Comparison of ENCODE assay signal across 26 cellular contexts in the genomic region with DNA sequence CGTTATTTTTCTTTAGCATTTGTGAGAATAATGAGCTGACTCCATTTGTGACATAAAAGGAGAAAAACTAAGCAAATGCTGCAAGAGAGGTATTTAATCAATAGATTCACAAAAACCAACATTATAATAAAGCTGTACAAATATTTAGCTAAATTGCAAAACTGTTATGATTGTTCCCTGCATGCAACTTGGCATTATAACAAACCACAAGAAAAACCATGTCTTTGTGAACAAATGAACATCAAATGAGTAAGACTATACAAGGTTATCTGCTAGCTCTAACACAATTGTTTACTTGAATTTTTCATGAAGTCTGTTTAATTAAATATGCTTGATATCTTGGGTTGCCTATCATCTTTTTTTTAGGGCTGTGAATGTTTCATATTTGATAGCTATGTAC. TPM values are rescaled to one million over a fixed set of nuclear protein-coding genes. Genes with fewer than 3 reads are reported as not detected.
"Had no signal": no experiment of that assay in that cellular context is flagged by ENCODE, and none has a peak within 500 bp of the region (broad histone marks: within the 10 kb centered on the region; RNA-seq: fewer than 3 reads in every experiment).

No MANE protein-coding gene starts in this region.

- H3K27ac ChIP-seq: brain microvascular endothelial cell, Peyer's patch, SJSA1 had no signal

- H3K9me3 ChIP-seq: Peyer's patch, SJSA1 had no signal

- H3K36me3 ChIP-seq: brain microvascular endothelial cell, Peyer's patch, SJSA1 had no signal

- DNase-seq: activated CD4-positive, alpha-beta T cell treated with anti-CD3 and anti-CD28 coated beads for 48 hours; activated CD4-positive, alpha-beta T cell treated with anti-CD3 and anti-CD28 coated beads, Interleukin-2, amount 50 U/mL, for 4 hours; activated CD4-positive, CD25-positive, alpha-beta regulatory T cell treated with anti-CD3 and anti-CD28 coated beads, Interleukin-2, amount 50 U/mL, for 72 hours; activated CD8-positive, alpha-beta memory T cell treated with anti-CD3 and anti-CD28 coated beads, Interleukin-2, amount 50 U/mL, for 48 hours; activated CD8-positive, alpha-beta T cell treated with anti-CD3 and anti-CD28 coated beads, Interleukin-2, amount 10 ng/mL, durations not matched to agents 7 days and 5 days; activated gamma-delta T cell; activated naive CD4-positive, alpha-beta T cell treated with anti-CD3 and anti-CD28 coated beads, Interleukin-2, amount 10 ng/mL, durations not matched to agents 7 days and 5 days; activated naive CD8-positive, alpha-beta T cell treated with anti-CD3 and anti-CD28 coated beads for 36 hours; activated T-cell treated with anti-CD3 and anti-CD28 coated beads, Interleukin-2, amount 50 U/mL, for 24 hours; anterior cingulate cortex; brain microvascular endothelial cell; cerebellar nuclear complex; NCI-H1048; NCI-H1694; NCI-H2029; NCI-H2107; NCI-H2171 treated with DMSO at 0.1 percent for 48 hours; NCI-H226; NCI-H526; NCI-H774; OCI-M1; Peyer's patch; SHP77; T-helper 17 cell; T-helper 9 cell had no signal

- H3K4me1 ChIP-seq: Peyer's patch, SJSA1 had no signal

- H3K4me3 ChIP-seq: Peyer's patch, SJSA1 had no signal

- H3K27me3 ChIP-seq: brain microvascular endothelial cell, Peyer's patch, SJSA1 had no signal

RNA-seq across cellular contexts. Expression of a gene that starts 50.8 kb away (rescaled TPM):
- total RNA-seq: activated CD8-positive, alpha-beta T cell treated with anti-CD3 and anti-CD28 coated beads, Interleukin-2, amount 10 ng/mL, durations not matched to agents 7 days and 5 days; SJSA1 had no signal
